ENCODE assay signal across 1 cellular context in the genomic region with DNA sequence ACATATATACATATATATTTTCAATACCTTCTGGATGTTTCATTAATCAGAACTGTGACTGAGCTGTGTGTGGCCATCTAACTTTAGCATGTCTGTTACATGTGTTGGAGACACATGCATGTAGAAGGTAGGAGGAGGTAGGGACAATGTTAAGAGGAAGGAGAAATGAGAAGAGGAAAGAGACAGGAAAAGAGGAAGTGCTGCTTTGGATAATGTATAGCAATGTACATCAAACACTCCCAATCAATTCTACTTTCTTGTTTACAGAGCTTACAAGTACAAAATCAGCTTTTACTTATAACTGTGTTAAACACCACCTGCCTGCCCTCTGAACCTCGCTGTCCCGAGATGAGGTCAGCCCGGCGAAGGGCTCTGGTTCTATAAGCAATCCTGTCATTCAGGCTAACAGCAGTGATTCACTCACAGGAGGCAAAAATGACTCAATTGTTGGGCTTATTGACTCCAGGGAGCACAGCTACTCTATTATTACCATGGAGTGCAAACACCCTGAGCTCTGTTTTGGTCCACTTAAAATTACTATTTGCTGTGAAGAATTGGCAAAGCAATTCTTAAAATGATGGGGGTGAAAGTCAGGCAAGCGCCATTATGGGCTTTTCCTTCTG.
TF ChIP-seq lines count a peak whose summit lies in the region.

No MANE protein-coding gene starts in this region.

TF ChIP-seq in HEK293, 187 proteins besides CTCF, POLR2A, EP300 and RAD21 (continued from another document):
- TF ChIP-seq ZNF704 (tag by site-specific recombination; IDR thresholded peaks at IDR 0.05), result no peak
- 0 out of 2 replicates have a peak, but pooled peaks have one; percentile 33 for TF ChIP-seq ZIC2 (tag by site-specific recombination; IDR thresholded peaks at IDR 0.05)
- no peak for TF ChIP-seq BCL11B (tag by site-specific recombination; IDR thresholded peaks at IDR 0.05; ENCODE audit: low read depth)
- TF ChIP-seq SP7 (tag by site-specific recombination; IDR thresholded peaks at IDR 0.05), result peak; percentile 96
- TF ChIP-seq ZNF16 (tag by site-specific recombination; IDR thresholded peaks at IDR 0.05; ENCODE audit: low read depth), result no peak
- TF ChIP-seq ZNF211 (tag by site-specific recombination; IDR thresholded peaks at IDR 0.05; ENCODE audit: low read depth), result no peak
- TF ChIP-seq, protein P1, sequence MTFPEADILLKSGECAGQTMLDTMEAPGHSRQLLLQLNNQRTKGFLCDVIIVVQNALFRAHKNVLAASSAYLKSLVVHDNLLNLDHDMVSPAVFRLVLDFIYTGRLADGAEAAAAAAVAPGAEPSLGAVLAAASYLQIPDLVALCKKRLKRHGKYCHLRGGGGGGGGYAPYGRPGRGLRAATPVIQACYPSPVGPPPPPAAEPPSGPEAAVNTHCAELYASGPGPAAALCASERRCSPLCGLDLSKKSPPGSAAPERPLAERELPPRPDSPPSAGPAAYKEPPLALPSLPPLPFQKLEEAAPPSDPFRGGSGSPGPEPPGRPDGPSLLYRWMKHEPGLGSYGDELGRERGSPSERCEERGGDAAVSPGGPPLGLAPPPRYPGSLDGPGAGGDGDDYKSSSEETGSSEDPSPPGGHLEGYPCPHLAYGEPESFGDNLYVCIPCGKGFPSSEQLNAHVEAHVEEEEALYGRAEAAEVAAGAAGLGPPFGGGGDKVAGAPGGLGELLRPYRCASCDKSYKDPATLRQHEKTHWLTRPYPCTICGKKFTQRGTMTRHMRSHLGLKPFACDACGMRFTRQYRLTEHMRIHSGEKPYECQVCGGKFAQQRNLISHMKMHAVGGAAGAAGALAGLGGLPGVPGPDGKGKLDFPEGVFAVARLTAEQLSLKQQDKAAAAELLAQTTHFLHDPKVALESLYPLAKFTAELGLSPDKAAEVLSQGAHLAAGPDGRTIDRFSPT (tag by site-specific recombination; IDR thresholded peaks at IDR 0.05), result no peak
- no peak for TF ChIP-seq ZNF658 (tag by site-specific recombination; IDR thresholded peaks at IDR 0.05)
